Comparison of ENCODE assay signal across 1 cellular context in the genomic region with DNA sequence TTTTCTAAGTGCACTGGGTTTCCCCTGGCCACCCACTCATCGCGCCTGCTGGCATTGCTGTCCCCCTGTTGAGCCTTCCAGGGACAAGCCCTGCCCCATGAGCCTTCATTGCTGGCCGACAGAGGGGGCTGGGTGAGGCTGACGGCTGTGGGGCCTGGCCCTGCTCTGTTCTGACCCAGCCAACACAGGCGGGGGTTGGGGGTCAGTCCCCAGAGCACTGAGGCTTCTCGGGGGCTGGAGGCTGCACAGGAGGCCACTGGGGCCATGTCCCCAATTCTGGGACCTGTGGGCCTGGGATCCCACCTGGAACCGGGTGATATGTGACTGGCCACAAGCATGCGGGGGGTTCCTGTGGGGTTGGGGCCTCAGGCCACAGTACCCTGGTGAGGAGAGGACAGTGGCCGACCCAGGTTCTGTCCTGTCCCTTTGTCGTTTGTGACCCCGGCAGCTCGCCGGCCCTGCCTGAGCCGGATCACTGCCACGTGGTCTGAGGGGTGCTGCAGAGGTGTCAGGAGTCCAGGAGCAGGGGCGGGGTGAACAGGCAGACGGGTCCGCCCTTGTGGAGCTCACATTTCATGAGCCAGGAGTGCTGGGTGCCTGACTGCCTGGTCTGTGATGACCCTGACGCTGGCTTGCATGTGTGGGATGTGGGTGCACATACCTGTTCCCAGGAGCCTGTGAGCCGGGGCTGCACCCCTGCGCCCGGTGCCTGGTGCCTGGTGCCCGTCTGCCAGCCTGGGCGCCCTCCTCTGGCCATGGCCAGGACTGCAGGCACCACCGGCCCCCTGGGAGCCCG.
A peak's percentile ranks its signal among the peaks of the same experiment; 100 is the strongest.
TF ChIP-seq lines count a peak whose summit lies in the region.

No MANE protein-coding gene starts in this region.

TF ChIP-seq in WTC11, 78 proteins besides CTCF, POLR2A, EP300 and RAD21 (continued from another document):
- TF ChIP-seq, protein P1, sequence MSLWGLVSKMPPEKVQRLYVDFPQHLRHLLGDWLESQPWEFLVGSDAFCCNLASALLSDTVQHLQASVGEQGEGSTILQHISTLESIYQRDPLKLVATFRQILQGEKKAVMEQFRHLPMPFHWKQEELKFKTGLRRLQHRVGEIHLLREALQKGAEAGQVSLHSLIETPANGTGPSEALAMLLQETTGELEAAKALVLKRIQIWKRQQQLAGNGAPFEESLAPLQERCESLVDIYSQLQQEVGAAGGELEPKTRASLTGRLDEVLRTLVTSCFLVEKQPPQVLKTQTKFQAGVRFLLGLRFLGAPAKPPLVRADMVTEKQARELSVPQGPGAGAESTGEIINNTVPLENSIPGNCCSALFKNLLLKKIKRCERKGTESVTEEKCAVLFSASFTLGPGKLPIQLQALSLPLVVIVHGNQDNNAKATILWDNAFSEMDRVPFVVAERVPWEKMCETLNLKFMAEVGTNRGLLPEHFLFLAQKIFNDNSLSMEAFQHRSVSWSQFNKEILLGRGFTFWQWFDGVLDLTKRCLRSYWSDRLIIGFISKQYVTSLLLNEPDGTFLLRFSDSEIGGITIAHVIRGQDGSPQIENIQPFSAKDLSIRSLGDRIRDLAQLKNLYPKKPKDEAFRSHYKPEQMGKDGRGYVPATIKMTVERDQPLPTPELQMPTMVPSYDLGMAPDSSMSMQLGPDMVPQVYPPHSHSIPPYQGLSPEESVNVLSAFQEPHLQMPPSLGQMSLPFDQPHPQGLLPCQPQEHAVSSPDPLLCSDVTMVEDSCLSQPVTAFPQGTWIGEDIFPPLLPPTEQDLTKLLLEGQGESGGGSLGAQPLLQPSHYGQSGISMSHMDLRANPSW (CRISPR knock-in tag; conservative IDR thresholded peaks at IDR 0.05; ENCODE audit: low read depth): no peak
- no peak for TF ChIP-seq KAT7 (CRISPR knock-in tag; IDR thresholded peaks at IDR 0.05; ENCODE audit: borderline replicate concordance)
- TF ChIP-seq, protein P2, sequence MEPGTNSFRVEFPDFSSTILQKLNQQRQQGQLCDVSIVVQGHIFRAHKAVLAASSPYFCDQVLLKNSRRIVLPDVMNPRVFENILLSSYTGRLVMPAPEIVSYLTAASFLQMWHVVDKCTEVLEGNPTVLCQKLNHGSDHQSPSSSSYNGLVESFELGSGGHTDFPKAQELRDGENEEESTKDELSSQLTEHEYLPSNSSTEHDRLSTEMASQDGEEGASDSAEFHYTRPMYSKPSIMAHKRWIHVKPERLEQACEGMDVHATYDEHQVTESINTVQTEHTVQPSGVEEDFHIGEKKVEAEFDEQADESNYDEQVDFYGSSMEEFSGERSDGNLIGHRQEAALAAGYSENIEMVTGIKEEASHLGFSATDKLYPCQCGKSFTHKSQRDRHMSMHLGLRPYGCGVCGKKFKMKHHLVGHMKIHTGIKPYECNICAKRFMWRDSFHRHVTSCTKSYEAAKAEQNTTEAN (CRISPR knock-in tag; IDR thresholded peaks at IDR 0.05): peak; percentile 62; the same call in 1 of the 2 replicates
- no peak for TF ChIP-seq ZNF423 (CRISPR knock-in tag; IDR thresholded peaks at IDR 0.05)
- no peak for TF ChIP-seq SOX15 (CRISPR knock-in tag; IDR thresholded peaks at IDR 0.05)
- no peak for TF ChIP-seq ETV6 (CRISPR knock-in tag; IDR thresholded peaks at IDR 0.05)
- TF ChIP-seq, protein P3, sequence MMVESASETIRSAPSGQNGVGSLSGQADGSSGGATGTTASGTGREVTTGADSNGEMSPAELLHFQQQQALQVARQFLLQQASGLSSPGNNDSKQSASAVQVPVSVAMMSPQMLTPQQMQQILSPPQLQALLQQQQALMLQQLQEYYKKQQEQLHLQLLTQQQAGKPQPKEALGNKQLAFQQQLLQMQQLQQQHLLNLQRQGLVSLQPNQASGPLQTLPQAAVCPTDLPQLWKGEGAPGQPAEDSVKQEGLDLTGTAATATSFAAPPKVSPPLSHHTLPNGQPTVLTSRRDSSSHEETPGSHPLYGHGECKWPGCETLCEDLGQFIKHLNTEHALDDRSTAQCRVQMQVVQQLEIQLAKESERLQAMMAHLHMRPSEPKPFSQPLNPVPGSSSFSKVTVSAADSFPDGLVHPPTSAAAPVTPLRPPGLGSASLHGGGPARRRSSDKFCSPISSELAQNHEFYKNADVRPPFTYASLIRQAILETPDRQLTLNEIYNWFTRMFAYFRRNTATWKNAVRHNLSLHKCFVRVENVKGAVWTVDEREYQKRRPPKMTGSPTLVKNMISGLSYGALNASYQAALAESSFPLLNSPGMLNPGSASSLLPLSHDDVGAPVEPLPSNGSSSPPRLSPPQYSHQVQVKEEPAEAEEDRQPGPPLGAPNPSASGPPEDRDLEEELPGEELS (CRISPR knock-in tag; IDR thresholded peaks at IDR 0.05): no peak
- TF ChIP-seq, protein P4, sequence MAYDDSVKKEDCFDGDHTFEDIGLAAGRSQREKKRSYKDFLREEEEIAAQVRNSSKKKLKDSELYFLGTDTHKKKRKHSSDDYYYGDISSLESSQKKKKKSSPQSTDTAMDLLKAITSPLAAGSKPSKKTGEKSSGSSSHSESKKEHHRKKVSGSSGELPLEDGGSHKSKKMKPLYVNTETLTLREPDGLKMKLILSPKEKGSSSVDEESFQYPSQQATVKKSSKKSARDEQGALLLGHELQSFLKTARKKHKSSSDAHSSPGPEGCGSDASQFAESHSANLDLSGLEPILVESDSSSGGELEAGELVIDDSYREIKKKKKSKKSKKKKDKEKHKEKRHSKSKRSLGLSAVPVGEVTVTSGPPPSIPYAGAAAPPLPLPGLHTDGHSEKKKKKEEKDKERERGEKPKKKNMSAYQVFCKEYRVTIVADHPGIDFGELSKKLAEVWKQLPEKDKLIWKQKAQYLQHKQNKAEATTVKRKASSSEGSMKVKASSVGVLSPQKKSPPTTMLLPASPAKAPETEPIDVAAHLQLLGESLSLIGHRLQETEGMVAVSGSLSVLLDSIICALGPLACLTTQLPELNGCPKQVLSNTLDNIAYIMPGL (CRISPR knock-in tag; IDR thresholded peaks at IDR 0.05): peak; percentile 47; the same call in 1 of the 2 replicates
- TF ChIP-seq, protein P5, sequence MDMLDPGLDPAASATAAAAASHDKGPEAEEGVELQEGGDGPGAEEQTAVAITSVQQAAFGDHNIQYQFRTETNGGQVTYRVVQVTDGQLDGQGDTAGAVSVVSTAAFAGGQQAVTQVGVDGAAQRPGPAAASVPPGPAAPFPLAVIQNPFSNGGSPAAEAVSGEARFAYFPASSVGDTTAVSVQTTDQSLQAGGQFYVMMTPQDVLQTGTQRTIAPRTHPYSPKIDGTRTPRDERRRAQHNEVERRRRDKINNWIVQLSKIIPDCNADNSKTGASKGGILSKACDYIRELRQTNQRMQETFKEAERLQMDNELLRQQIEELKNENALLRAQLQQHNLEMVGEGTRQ (CRISPR knock-in tag; IDR thresholded peaks at IDR 0.05): peak; percentile 63
- TF ChIP-seq, protein P6, sequence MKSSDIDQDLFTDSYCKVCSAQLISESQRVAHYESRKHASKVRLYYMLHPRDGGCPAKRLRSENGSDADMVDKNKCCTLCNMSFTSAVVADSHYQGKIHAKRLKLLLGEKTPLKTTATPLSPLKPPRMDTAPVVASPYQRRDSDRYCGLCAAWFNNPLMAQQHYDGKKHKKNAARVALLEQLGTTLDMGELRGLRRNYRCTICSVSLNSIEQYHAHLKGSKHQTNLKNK (CRISPR knock-in tag; IDR thresholded peaks at IDR 0.05): no peak
- TF ChIP-seq, protein P7, sequence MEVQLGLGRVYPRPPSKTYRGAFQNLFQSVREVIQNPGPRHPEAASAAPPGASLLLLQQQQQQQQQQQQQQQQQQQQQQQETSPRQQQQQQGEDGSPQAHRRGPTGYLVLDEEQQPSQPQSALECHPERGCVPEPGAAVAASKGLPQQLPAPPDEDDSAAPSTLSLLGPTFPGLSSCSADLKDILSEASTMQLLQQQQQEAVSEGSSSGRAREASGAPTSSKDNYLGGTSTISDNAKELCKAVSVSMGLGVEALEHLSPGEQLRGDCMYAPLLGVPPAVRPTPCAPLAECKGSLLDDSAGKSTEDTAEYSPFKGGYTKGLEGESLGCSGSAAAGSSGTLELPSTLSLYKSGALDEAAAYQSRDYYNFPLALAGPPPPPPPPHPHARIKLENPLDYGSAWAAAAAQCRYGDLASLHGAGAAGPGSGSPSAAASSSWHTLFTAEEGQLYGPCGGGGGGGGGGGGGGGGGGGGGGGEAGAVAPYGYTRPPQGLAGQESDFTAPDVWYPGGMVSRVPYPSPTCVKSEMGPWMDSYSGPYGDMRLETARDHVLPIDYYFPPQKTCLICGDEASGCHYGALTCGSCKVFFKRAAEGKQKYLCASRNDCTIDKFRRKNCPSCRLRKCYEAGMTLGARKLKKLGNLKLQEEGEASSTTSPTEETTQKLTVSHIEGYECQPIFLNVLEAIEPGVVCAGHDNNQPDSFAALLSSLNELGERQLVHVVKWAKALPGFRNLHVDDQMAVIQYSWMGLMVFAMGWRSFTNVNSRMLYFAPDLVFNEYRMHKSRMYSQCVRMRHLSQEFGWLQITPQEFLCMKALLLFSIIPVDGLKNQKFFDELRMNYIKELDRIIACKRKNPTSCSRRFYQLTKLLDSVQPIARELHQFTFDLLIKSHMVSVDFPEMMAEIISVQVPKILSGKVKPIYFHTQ (CRISPR knock-in tag; IDR thresholded peaks at IDR 0.05): no peak
- TF ChIP-seq, protein P8, sequence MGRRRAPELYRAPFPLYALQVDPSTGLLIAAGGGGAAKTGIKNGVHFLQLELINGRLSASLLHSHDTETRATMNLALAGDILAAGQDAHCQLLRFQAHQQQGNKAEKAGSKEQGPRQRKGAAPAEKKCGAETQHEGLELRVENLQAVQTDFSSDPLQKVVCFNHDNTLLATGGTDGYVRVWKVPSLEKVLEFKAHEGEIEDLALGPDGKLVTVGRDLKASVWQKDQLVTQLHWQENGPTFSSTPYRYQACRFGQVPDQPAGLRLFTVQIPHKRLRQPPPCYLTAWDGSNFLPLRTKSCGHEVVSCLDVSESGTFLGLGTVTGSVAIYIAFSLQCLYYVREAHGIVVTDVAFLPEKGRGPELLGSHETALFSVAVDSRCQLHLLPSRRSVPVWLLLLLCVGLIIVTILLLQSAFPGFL (CRISPR knock-in tag; IDR thresholded peaks at IDR 0.05; ENCODE audit: borderline replicate concordance): 0 out of 2 replicates have a peak, but pooled peaks have one; percentile 20
- no peak for TF ChIP-seq OVOL2 (CRISPR knock-in tag; IDR thresholded peaks at IDR 0.05; ENCODE audit: borderline replicate concordance)
- TF ChIP-seq, protein P9, sequence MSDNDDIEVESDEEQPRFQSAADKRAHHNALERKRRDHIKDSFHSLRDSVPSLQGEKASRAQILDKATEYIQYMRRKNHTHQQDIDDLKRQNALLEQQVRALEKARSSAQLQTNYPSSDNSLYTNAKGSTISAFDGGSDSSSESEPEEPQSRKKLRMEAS (CRISPR knock-in tag; IDR thresholded peaks at IDR 0.05): peak; percentile 54
- TF ChIP-seq, protein P10, sequence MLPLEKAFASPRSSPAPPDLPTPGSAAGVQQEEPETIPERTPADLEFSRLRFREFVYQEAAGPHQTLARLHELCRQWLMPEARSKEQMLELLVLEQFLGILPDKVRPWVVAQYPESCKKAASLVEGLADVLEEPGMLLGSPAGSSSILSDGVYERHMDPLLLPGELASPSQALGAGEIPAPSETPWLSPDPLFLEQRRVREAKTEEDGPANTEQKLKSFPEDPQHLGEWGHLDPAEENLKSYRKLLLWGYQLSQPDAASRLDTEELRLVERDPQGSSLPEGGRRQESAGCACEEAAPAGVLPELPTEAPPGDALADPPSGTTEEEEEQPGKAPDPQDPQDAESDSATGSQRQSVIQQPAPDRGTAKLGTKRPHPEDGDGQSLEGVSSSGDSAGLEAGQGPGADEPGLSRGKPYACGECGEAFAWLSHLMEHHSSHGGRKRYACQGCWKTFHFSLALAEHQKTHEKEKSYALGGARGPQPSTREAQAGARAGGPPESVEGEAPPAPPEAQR (CRISPR knock-in tag; IDR thresholded peaks at IDR 0.05): no peak
- TF ChIP-seq, protein P11, sequence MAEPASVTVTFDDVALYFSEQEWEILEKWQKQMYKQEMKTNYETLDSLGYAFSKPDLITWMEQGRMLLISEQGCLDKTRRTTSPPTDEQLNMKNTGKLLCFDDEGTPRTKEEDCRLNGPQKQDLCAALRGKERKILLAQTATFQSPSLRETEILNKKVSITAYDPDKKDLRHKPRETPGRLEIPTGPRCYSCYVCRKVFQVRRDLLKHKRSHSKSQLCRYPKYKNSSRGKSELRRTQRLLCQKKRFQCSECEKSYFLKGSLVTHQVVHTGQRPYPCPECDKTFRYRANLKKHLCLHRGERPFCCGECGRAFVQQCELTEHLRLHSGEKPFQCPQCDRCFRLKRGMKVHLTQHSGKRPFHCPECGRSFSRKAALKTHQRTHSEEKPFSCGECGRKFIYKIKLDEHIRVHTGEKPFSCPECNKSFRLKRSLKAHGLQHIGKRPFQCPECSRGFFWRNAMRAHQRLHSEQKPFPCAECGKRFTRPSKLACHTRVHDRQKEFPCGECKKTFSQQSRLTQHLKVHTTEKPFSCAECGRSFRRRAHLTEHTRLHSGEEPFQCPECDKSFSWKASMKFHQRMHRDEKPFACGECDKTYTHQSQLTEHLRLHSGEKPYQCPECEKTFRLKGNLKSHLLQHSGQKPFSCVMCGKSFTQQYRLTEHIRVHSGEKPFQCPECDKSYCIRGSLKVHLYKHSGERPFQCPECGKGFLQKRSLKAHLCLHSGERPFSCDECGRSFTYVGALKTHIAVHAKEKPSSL (CRISPR knock-in tag; conservative IDR thresholded peaks at IDR 0.05): no peak
- TF ChIP-seq TP53 (CRISPR knock-in tag; IDR thresholded peaks at IDR 0.05): 0 out of 2 replicates have a peak, but pooled peaks have one; percentile 35
